1 cellular context compared by ENCODE assay signal in the genomic region with DNA sequence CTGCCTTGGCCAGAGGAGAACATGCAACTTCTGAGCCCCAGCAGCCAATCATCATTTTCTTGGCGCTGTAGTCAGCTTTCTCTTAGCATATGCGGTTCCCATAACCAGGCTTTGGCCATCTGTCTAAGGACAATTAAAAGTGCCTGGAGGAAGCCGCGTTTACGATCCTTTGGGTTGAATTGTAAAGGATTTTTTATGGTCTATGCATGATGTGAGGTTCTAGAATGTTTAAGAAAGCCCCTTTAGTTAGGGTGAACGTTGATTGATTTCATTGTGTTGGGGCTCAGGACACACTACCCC.
TF ChIP-seq lines count a peak whose summit lies in the region.

No MANE protein-coding gene starts in this region.

TF ChIP-seq in endothelial cell of umbilical vein, 7 proteins besides CTCF, POLR2A, EP300 and RAD21:
- TF ChIP-seq POLR2AphosphoS5 (IDR thresholded peaks at IDR 0.05; ENCODE audit: insufficient read depth, low read depth, low read length) (no peak), EZH2 (IDR thresholded peaks at IDR 0.05; ENCODE audit: borderline replicate concordance, low read depth, low read length, severe bottlenecking) (no peak), FOS (IDR thresholded peaks at IDR 0.05; ENCODE audit: borderline replicate concordance, insufficient read depth, low read length) (no peak)
